Comparison of ENCODE assay signal across 2 cellular contexts in genomic region chr17:76233588-76234353, GRCh38.
TF ChIP-seq lines count a peak whose summit lies in the region.

No MANE protein-coding gene starts in this region.

TF ChIP-seq in HCT116, 20 proteins besides CTCF, POLR2A, EP300 and RAD21:
- no peak for TF ChIP-seq SP1 (IDR thresholded peaks at IDR 0.05; ENCODE audit: low read depth)
- TF ChIP-seq SRF (IDR thresholded peaks at IDR 0.05; ENCODE audit: low read depth): no peak
- no peak for TF ChIP-seq YY1 (IDR thresholded peaks at IDR 0.05; ENCODE audit: extremely low read depth, insufficient replicate concordance, low read depth, low read length)
- TF ChIP-seq, protein P1, sequence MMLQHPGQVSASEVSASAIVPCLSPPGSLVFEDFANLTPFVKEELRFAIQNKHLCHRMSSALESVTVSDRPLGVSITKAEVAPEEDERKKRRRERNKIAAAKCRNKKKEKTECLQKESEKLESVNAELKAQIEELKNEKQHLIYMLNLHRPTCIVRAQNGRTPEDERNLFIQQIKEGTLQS (IDR thresholded peaks at IDR 0.05): no peak
- TF ChIP-seq CEBPB (IDR thresholded peaks at IDR 0.05; ENCODE audit: low read depth): no peak
- TF ChIP-seq POLR2AphosphoS5 (IDR thresholded peaks at IDR 0.05; ENCODE audit: low read depth, low read length): no peak
- no peak for TF ChIP-seq TCF7L2 (IDR thresholded peaks at IDR 0.05; ENCODE audit: borderline replicate concordance, extremely low read depth, insufficient read depth, insufficient read length)
- TF ChIP-seq JUND (IDR thresholded peaks at IDR 0.05): no peak
- TF ChIP-seq ELF1 (IDR thresholded peaks at IDR 0.05; ENCODE audit: borderline replicate concordance, low read depth): no peak
- TF ChIP-seq ZNF274 (IDR thresholded peaks at IDR 0.05; ENCODE audit: low read depth, low read length): no peak
- no peak for TF ChIP-seq FOSL1 (IDR thresholded peaks at IDR 0.05; ENCODE audit: low read depth)
- TF ChIP-seq EZH2 (IDR thresholded peaks at IDR 0.05): no peak
- TF ChIP-seq SIN3A (IDR thresholded peaks at IDR 0.05; ENCODE audit: low read depth): no peak
TF ChIP-seq in HCT116: peak in this region for 0.

TF ChIP-seq in K562, 482 proteins besides CTCF, POLR2A, EP300 and RAD21 (continues in another document):
- TF ChIP-seq RBM15 (IDR thresholded peaks at IDR 0.05; ENCODE audit: insufficient read depth, low read length) (no peak), LARP7 (IDR thresholded peaks at IDR 0.05) (no peak), NBN (IDR thresholded peaks at IDR 0.05; ENCODE audit: low read depth) (no peak), ZSCAN29 (IDR thresholded peaks at IDR 0.05) (no peak), NR2C1 (IDR thresholded peaks at IDR 0.05) (no peak), NR2C1 (tag; IDR thresholded peaks at IDR 0.05) (no peak), HMGN3 (IDR thresholded peaks at IDR 0.05; ENCODE audit: borderline replicate concordance, extremely low read depth, insufficient read length, low read depth, low read length) (no peak), ZMIZ1 (IDR thresholded peaks at IDR 0.05; ENCODE audit: low read depth in 2 of 2, low read length in 2 of 2) (no peak), TSC22D4 (tag; IDR thresholded peaks at IDR 0.05) (no peak), KDM2B (CRISPR knock-in tag; IDR thresholded peaks at IDR 0.05) (no peak), TARDBP (IDR thresholded peaks at IDR 0.05) (no peak), ZNF121 (CRISPR knock-in tag; conservative IDR thresholded peaks at IDR 0.05) (peak; percentile 97), TCF15 (CRISPR knock-in tag; IDR thresholded peaks at IDR 0.05) (no peak), CHD1 (IDR thresholded peaks at IDR 0.05; ENCODE audit: low read length) (no peak), OTX1 (CRISPR knock-in tag; IDR thresholded peaks at IDR 0.05) (no peak), SRSF9 (IDR thresholded peaks at IDR 0.05; ENCODE audit: borderline replicate concordance, low read depth, low read length) (no peak), DACH1 (IDR thresholded peaks at IDR 0.05; ENCODE audit: partially characterized antibody) (no peak), BCOR (IDR thresholded peaks at IDR 0.05) (peak; percentile 30; the same call in 1 of the 2 replicates), RBBP5 (IDR thresholded peaks at IDR 0.05; ENCODE audit: borderline replicate concordance, insufficient read depth, low read length, poor library complexity, severe bottlenecking) (no peak), SUPT5H (IDR thresholded peaks at IDR 0.05) (no peak), ZNF740 (CRISPR knock-in tag; IDR thresholded peaks at IDR 0.05) (no peak), ZNF740 (tag; IDR thresholded peaks at IDR 0.05) (0 out of 4 replicates have a peak, but pooled peaks of 1 of the 2 experiments have one; percentile 49), HMBOX1 (IDR thresholded peaks at IDR 0.05) (no peak), MEF2A (IDR thresholded peaks at IDR 0.05; ENCODE audit: control insufficient read depth, low read depth, low read length) (no peak), ZKSCAN3 (CRISPR knock-in tag; IDR thresholded peaks at IDR 0.05) (no peak), ETS1 (conservative IDR thresholded peaks at IDR 0.05; ENCODE audit: control insufficient read depth, low read depth, low read length) (no peak), ZFP91 (CRISPR knock-in tag; IDR thresholded peaks at IDR 0.05) (no peak), ETV1 (tag; conservative IDR thresholded peaks at IDR 0.05; ENCODE audit: low read depth) (no peak), SP1 (CRISPR knock-in tag; IDR thresholded peaks at IDR 0.05) (no peak), MCM7 (IDR thresholded peaks at IDR 0.05) (no peak), MAFG (tag; conservative IDR thresholded peaks at IDR 0.05) (no peak), BMI1 (IDR thresholded peaks at IDR 0.05; ENCODE audit: low read length) (no peak), YY1 (IDR thresholded peaks at IDR 0.05; ENCODE audit: borderline replicate concordance in 1 of 3, control insufficient read depth in 1 of 3, extremely low read depth in 1 of 3, insufficient read depth in 3 of 3, insufficient read length in 1 of 3, insufficient replicate concordance in 2 of 3, low read depth in 1 of 3, low read length in 2 of 3) (peak in 1 of 3 experiments; percentile 42), MAFK (IDR thresholded peaks at IDR 0.05; ENCODE audit: low read length) (no peak), NCOR1 (IDR thresholded peaks at IDR 0.05) (no peak), SMAD1 (IDR thresholded peaks at IDR 0.05; ENCODE audit: low read depth, low read length, partially characterized antibody) (no peak), XRCC4 (IDR thresholded peaks at IDR 0.05; ENCODE audit: extremely low read depth, insufficient read depth, insufficient read length) (no peak)
- TF ChIP-seq, protein P2, sequence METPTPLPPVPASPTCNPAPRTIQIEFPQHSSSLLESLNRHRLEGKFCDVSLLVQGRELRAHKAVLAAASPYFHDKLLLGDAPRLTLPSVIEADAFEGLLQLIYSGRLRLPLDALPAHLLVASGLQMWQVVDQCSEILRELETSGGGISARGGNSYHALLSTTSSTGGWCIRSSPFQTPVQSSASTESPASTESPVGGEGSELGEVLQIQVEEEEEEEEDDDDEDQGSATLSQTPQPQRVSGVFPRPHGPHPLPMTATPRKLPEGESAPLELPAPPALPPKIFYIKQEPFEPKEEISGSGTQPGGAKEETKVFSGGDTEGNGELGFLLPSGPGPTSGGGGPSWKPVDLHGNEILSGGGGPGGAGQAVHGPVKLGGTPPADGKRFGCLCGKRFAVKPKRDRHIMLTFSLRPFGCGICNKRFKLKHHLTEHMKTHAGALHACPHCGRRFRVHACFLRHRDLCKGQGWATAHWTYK (CRISPR knock-in tag; IDR thresholded peaks at IDR 0.05): peak; percentile 46; the same call in 1 of the 2 replicates
- TF ChIP-seq, protein P3, sequence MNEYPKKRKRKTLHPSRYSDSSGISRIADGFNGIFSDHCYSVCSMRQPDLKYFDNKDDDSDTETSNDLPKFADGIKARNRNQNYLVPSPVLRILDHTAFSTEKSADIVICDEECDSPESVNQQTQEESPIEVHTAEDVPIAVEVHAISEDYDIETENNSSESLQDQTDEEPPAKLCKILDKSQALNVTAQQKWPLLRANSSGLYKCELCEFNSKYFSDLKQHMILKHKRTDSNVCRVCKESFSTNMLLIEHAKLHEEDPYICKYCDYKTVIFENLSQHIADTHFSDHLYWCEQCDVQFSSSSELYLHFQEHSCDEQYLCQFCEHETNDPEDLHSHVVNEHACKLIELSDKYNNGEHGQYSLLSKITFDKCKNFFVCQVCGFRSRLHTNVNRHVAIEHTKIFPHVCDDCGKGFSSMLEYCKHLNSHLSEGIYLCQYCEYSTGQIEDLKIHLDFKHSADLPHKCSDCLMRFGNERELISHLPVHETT (CRISPR knock-in tag; conservative IDR thresholded peaks at IDR 0.05 in 1 of 2, IDR thresholded peaks at IDR 0.05 in 1 of 2): no peak
- TF ChIP-seq, protein P4, sequence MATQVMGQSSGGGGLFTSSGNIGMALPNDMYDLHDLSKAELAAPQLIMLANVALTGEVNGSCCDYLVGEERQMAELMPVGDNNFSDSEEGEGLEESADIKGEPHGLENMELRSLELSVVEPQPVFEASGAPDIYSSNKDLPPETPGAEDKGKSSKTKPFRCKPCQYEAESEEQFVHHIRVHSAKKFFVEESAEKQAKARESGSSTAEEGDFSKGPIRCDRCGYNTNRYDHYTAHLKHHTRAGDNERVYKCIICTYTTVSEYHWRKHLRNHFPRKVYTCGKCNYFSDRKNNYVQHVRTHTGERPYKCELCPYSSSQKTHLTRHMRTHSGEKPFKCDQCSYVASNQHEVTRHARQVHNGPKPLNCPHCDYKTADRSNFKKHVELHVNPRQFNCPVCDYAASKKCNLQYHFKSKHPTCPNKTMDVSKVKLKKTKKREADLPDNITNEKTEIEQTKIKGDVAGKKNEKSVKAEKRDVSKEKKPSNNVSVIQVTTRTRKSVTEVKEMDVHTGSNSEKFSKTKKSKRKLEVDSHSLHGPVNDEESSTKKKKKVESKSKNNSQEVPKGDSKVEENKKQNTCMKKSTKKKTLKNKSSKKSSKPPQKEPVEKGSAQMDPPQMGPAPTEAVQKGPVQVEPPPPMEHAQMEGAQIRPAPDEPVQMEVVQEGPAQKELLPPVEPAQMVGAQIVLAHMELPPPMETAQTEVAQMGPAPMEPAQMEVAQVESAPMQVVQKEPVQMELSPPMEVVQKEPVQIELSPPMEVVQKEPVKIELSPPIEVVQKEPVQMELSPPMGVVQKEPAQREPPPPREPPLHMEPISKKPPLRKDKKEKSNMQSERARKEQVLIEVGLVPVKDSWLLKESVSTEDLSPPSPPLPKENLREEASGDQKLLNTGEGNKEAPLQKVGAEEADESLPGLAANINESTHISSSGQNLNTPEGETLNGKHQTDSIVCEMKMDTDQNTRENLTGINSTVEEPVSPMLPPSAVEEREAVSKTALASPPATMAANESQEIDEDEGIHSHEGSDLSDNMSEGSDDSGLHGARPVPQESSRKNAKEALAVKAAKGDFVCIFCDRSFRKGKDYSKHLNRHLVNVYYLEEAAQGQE (CRISPR knock-in tag; IDR thresholded peaks at IDR 0.05; ENCODE audit: low read depth): no peak
- TF ChIP-seq, protein P5, sequence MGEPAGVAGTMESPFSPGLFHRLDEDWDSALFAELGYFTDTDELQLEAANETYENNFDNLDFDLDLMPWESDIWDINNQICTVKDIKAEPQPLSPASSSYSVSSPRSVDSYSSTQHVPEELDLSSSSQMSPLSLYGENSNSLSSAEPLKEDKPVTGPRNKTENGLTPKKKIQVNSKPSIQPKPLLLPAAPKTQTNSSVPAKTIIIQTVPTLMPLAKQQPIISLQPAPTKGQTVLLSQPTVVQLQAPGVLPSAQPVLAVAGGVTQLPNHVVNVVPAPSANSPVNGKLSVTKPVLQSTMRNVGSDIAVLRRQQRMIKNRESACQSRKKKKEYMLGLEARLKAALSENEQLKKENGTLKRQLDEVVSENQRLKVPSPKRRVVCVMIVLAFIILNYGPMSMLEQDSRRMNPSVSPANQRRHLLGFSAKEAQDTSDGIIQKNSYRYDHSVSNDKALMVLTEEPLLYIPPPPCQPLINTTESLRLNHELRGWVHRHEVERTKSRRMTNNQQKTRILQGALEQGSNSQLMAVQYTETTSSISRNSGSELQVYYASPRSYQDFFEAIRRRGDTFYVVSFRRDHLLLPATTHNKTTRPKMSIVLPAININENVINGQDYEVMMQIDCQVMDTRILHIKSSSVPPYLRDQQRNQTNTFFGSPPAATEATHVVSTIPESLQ (CRISPR knock-in tag; IDR thresholded peaks at IDR 0.05): no peak
